14 cellular contexts compared by ENCODE assay signal in genomic region chr5:179680014-179680779, GRCh38. TPM values are rescaled to one million over a fixed set of nuclear protein-coding genes. Genes with fewer than 3 reads are reported as not detected.
A peak's percentile ranks its signal among the peaks of the same experiment; 100 is the strongest.
DNase-seq lines count a peak whose midpoint lies in the region; ATAC-seq, FAIRE-seq and TF ChIP-seq lines count a peak whose summit lies in the region.
"Had no signal": no experiment of that assay in that cellular context is flagged by ENCODE, and none has a peak within 500 bp of the region (broad histone marks: within the 10 kb centered on the region; RNA-seq: fewer than 3 reads in every experiment).

No MANE protein-coding gene starts in this region.

- DNase-seq in GF-D8 (lab: John Stamatoyannopoulos, UW), result peak; percentile 35
- DNase-seq in activated CD4-positive, alpha-beta memory T cell treated with anti-CD3 and anti-CD28 coated beads for 36 hours, result no peak
- DNase-seq in HepG2 (ENCODE audit: low spot score), result peak; percentile 98
- DNase-seq in SJCRH30, result no peak
- no peak for DNase-seq in G401 (ENCODE audit: low spot score)
- DNase-seq in GDM1 (lab: John Stamatoyannopoulos, UW), result no peak
- DNase-seq: activated gamma-delta T cell treated with Interleukin-2 at 50 U/mL for 16 hours, NCI-H446 treated with DMSO at 0.1 percent for 48 hours, sigmoid colon, testis had no signal

- H3K36me3 ChIP-seq in HepG2 (replicated peaks in 1 of 2; ENCODE audit: control insufficient read depth in 1 of 2, insufficient read depth in 2 of 2, low read length in 2 of 2) (no peaks in the 10 kb centered on the region), SJCRH30 (no peaks in the 10 kb centered on the region)
- H3K36me3 ChIP-seq: sigmoid colon had no signal

- peaks cover 24% of the 10 kb centered on the region for H3K79me2 ChIP-seq in HepG2 (ENCODE audit: insufficient read depth, low read length)

- H3K4me3 Mint-ChIP-seq in activated CD4-positive, alpha-beta memory T cell treated with anti-CD3 and anti-CD28 coated beads for 36 hours, result peak overlapping the region; percentile 94

- H3K27ac ChIP-seq in C4-2B (peak overlapping the region; percentile 100), HepG2 (ENCODE audit: extremely low read length, insufficient read depth, low read length) (peak overlapping the region; percentile 87), SJCRH30 (no peak overlapping the region)
- H3K27ac ChIP-seq: testis, VCaP had no signal

- intact Hi-C loops in activated CD4-positive, alpha-beta memory T cell treated with anti-CD3 and anti-CD28 coated beads for 36 hours (cut with micrococcal nuclease), result no loop called here
- intact Hi-C loops in HepG2 (cut with micrococcal nuclease; ENCODE audit: unreplicated experiment), result loop anchor here (1.0 kb wide), 1 partner anchor 18 kb away; the partner anchor contains the start of gene CANX

- no peaks in the 10 kb centered on the region for H3K27me3 Mint-ChIP-seq in activated CD4-positive, alpha-beta memory T cell treated with anti-CD3 and anti-CD28 coated beads for 36 hours

- no peak overlapping the region for H2AFZ ChIP-seq in HepG2 (ENCODE audit: low read length)

- H3K9me3 ChIP-seq in HepG2 (ENCODE audit: low read length), result no peaks in the 10 kb centered on the region
- H3K9me3 ChIP-seq in SJCRH30 (replicated peaks), result no peaks in the 10 kb centered on the region
- H3K9me3 ChIP-seq: sigmoid colon, testis had no signal

- TF ChIP-seq EP300 in HepG2 (IDR thresholded peaks at IDR 0.05; ENCODE audit: low read depth in 2 of 2, low read length in 2 of 2) (peak; percentile 24 to 81; a peak in 3 of 4 replicates), HepG2 (CRISPR knock-in tag; IDR thresholded peaks at IDR 0.05; ENCODE audit: borderline replicate concordance) (peak; percentile 16; the same call in 1 of the 2 replicates)

- peak overlapping the region; percentile 65 for H3K9ac ChIP-seq in HepG2 (ENCODE audit: insufficient read depth, low read depth, low read length)

- no TSS peak for BruUV-seq in HepG2 (replicated peaks; lab: Mats Ljungman, UMichigan)

- TF ChIP-seq CTCF in C4-2B (conservative IDR thresholded peaks at IDR 0.05) (no peak), HepG2 (CRISPR knock-in tag; IDR thresholded peaks at IDR 0.05) (no peak)

- 81% methylated on average over 8 of the region's 9 CpGs for WGBS in HepG2 (ENCODE audit: low lambda C conversion rate)

- H3K9me3 Mint-ChIP-seq in activated CD4-positive, alpha-beta memory T cell treated with anti-CD3 and anti-CD28 coated beads for 36 hours, result no peaks in the 10 kb centered on the region

- no peak for TF ChIP-seq RAD21 in HepG2 (CRISPR knock-in tag; IDR thresholded peaks at IDR 0.05)

- H3K4me3 ChIP-seq in HepG2 (replicated peaks in 1 of 3; ENCODE audit: insufficient read depth in 1 of 3, low read depth in 2 of 3, low read length in 3 of 3) (peak overlapping the region in 2 of 3 experiments; percentile 19 to 51; a peak in 3 of 6 replicates), SJCRH30 (no peak overlapping the region)

- H3K4me2 ChIP-seq in HepG2 (ENCODE audit: low read depth, low read length), result peak overlapping the region; percentile 76

- peak; percentile 96 for FAIRE-seq in HepG2 (lab: Jason Lieb, UNC)

- peak overlapping the region; percentile 46 for H3K27ac Mint-ChIP-seq in activated CD4-positive, alpha-beta memory T cell treated with anti-CD3 and anti-CD28 coated beads for 36 hours

- H3K4me1 ChIP-seq in HepG2 (ENCODE audit: insufficient read depth, low read length) (peaks cover 74% of the 10 kb centered on the region), SJCRH30 (no peaks in the 10 kb centered on the region; the same call in 1 of the 2 replicates)

- in situ Hi-C loops in HepG2 (cut with HindIII; ENCODE audit: extremely low pct_ligation_motif_present, low pct_unique_long_range_greater_than_20kb), result no loop called here
- in situ Hi-C loops in G401 (cut with HindIII; ENCODE audit: low sequenced_read_pairs), result no loop called here

- CTCF ChIA-PET in activated CD4-positive, alpha-beta memory T cell treated with anti-CD3 and anti-CD28 coated beads for 36 hours (lab: Charles Lee), result interaction anchor here (0.6 to 2.4 kb wide), 7 partner anchors 17 to 122 kb away, joined by 3 to 12 read pairs (median 4); no protein-coding TSS in a partner anchor
- CTCF ChIA-PET in HepG2 (lab: Yijun Ruan, JAX; ENCODE audit: low intra/inter-chr PET ratio, low total read pairs), result no interaction called here

- POLR2A ChIA-PET in activated CD4-positive, alpha-beta memory T cell treated with anti-CD3 and anti-CD28 coated beads for 36 hours (lab: Charles Lee), result interaction anchor here (1.2 to 3.7 kb wide), 6 partner anchors 11 to 129 kb away, joined by 3 to 45 read pairs (median 8); partner anchors contain the start of genes CANX, HNRNPH1 and RUFY1
- POLR2A ChIA-PET in HepG2 (lab: Yijun Ruan, JAX), result interaction anchor here (0.7 to 4.4 kb wide), 19 partner anchors 8 to 146 kb away, joined by 3 to 55 read pairs (median 5); partner anchors contain the start of genes CANX, HNRNPH1, MAML1 and RUFY1

- TF ChIP-seq POLR2A in HepG2 (IDR thresholded peaks at IDR 0.05; ENCODE audit: insufficient read depth in 1 of 2, low read depth in 2 of 2, low read length in 2 of 2), result no peak

- no peaks in the 10 kb centered on the region for H4K20me1 ChIP-seq in HepG2 (ENCODE audit: insufficient read depth, low read length)

- peak; percentile 83 for ATAC-seq in HepG2
- no peak for ATAC-seq in HG03196 (IDR thresholded peaks at IDR 0.05; ENCODE audit: unreplicated experiment)

- H3K36me3 Mint-ChIP-seq in activated CD4-positive, alpha-beta memory T cell treated with anti-CD3 and anti-CD28 coated beads for 36 hours, result peaks cover 22% of the 10 kb centered on the region

- H3K27me3 ChIP-seq in HepG2 (ENCODE audit: control insufficient read depth in 1 of 2, insufficient read depth in 2 of 2, low read length in 2 of 2), result no peaks in the 10 kb centered on the region; a peak in 1 of 5 replicates
- H3K27me3 ChIP-seq in SJCRH30, result no peaks in the 10 kb centered on the region
- H3K27me3 ChIP-seq: sigmoid colon, testis had no signal

- H3K4me1 Mint-ChIP-seq in activated CD4-positive, alpha-beta memory T cell treated with anti-CD3 and anti-CD28 coated beads for 36 hours (ENCODE audit: low read depth), result peaks cover 28% of the 10 kb centered on the region

RNA-seq across cellular contexts. Expression of gene CBY3, which starts 0.6 kb away (rescaled TPM):
- total RNA-seq in activated CD4-positive, alpha-beta memory T cell treated with anti-CD3 and anti-CD28 coated beads for 36 hours, result under 1 TPM; 0.61 to 0.67 TPM
- not detected in 2 replicates for total RNA-seq in HepG2 (2016; rRNA removed; fragmentation: Illumina TruSeq; extraction: Trizol)
- not detected in 2 replicates for total RNA-seq in HepG2 (2016; cell fraction: cytosol; rRNA removed; fragmentation: Illumina TruSeq; extraction: Trizol; ENCODE audit: low read depth)
- not detected in 2 replicates for total RNA-seq in HepG2 (2016; cell fraction: insoluble cytoplasmic fraction; rRNA removed; fragmentation: Illumina TruSeq; extraction: Trizol)
- total RNA-seq in HepG2 (2016; cell fraction: membrane; rRNA removed; fragmentation: Illumina TruSeq; extraction: Trizol), result not detected in 2 replicates
- not detected in 2 replicates for total RNA-seq in HepG2 (2016; cell fraction: nucleus; rRNA removed; fragmentation: Illumina TruSeq; extraction: Trizol)
- not detected in 2 replicates for polyA plus RNA-seq in HepG2 (2011; rRNA removed)
- not detected in 2 replicates for polyA plus RNA-seq in HepG2 (2011; cell fraction: cytosol; rRNA removed)
- polyA plus RNA-seq in HepG2 (2011; cell fraction: nucleus; rRNA removed), result not detected in 2 replicates
- polyA plus RNA-seq in HepG2 (2012), result not detected in 2 replicates
- not detected in 2 replicates for polyA plus RNA-seq in HepG2 (2016; cell fraction: cytosol; fragmentation: Illumina TruSeq; extraction: Trizol; ENCODE audit: low read depth)
- polyA plus RNA-seq in HepG2 (2016; cell fraction: insoluble cytoplasmic fraction; fragmentation: Illumina TruSeq; extraction: Trizol; ENCODE audit: low read depth), result not detected in 2 replicates
- polyA plus RNA-seq in HepG2 (2016; cell fraction: membrane; fragmentation: Illumina TruSeq; extraction: Trizol; ENCODE audit: low read depth), result not detected in 2 replicates
- not detected in 2 replicates for polyA plus RNA-seq in HepG2 (2016; cell fraction: nucleus; fragmentation: Illumina TruSeq; extraction: Trizol; ENCODE audit: insufficient read depth, low read depth)
- polyA minus RNA-seq in HepG2 (2011; rRNA and poly(A)+ RNA removed; ENCODE audit: low replicate concordance), result not detected in 2 replicates
- not detected in 2 replicates for polyA minus RNA-seq in HepG2 (2011; cell fraction: cytosol; rRNA and poly(A)+ RNA removed)
- not detected in 2 replicates for polyA minus RNA-seq in HepG2 (2011; cell fraction: nucleus; rRNA and poly(A)+ RNA removed)
- not detected in 2 replicates for total RNA-seq in SJCRH30 (2014; rRNA removed; shearing (Covaris generic))
- not detected in 2 replicates for total RNA-seq in G401 (2014; rRNA removed; shearing (Covaris generic))
- total RNA-seq: fibroblast of lung had no signal
- polyA plus RNA-seq: fibroblast of lung had no signal

RNA-seq across cellular contexts. Expression of gene CANX, which starts 18.6 kb away (rescaled TPM):
- 100 to 1,000 TPM; 531 to 534 TPM for total RNA-seq in activated CD4-positive, alpha-beta memory T cell treated with anti-CD3 and anti-CD28 coated beads for 36 hours
- 438 and 680 TPM in 2 replicates for total RNA-seq in HepG2 (2016; rRNA removed; fragmentation: Illumina TruSeq; extraction: Trizol)
- total RNA-seq in HepG2 (2016; cell fraction: cytosol; rRNA removed; fragmentation: Illumina TruSeq; extraction: Trizol; ENCODE audit: low read depth), result 100 and 107 TPM in 2 replicates
- total RNA-seq in HepG2 (2016; cell fraction: insoluble cytoplasmic fraction; rRNA removed; fragmentation: Illumina TruSeq; extraction: Trizol), result 421 and 674 TPM in 2 replicates
- 148 and 188 TPM in 2 replicates for total RNA-seq in HepG2 (2016; cell fraction: membrane; rRNA removed; fragmentation: Illumina TruSeq; extraction: Trizol)
- total RNA-seq in HepG2 (2016; cell fraction: nucleus; rRNA removed; fragmentation: Illumina TruSeq; extraction: Trizol), result 471 and 534 TPM in 2 replicates
- 477 and 480 TPM in 2 replicates for polyA plus RNA-seq in HepG2 (2011; rRNA removed)
- 184 and 191 TPM in 2 replicates for polyA plus RNA-seq in HepG2 (2011; cell fraction: cytosol; rRNA removed)
- 51.4 and 85.1 TPM in 2 replicates for polyA plus RNA-seq in HepG2 (2011; cell fraction: nucleus; rRNA removed)
- polyA plus RNA-seq in HepG2 (2012), result 598 and 627 TPM in 2 replicates
- polyA plus RNA-seq in HepG2 (2016; cell fraction: cytosol; fragmentation: Illumina TruSeq; extraction: Trizol; ENCODE audit: low read depth), result 17.9 and 20.7 TPM in 2 replicates
- polyA plus RNA-seq in HepG2 (2016; cell fraction: insoluble cytoplasmic fraction; fragmentation: Illumina TruSeq; extraction: Trizol; ENCODE audit: low read depth), result 280 and 284 TPM in 2 replicates
- 61.6 and 80.1 TPM in 2 replicates for polyA plus RNA-seq in HepG2 (2016; cell fraction: membrane; fragmentation: Illumina TruSeq; extraction: Trizol; ENCODE audit: low read depth)
- 489 and 507 TPM in 2 replicates for polyA plus RNA-seq in HepG2 (2016; cell fraction: nucleus; fragmentation: Illumina TruSeq; extraction: Trizol; ENCODE audit: insufficient read depth, low read depth)
- polyA minus RNA-seq in HepG2 (2011; rRNA and poly(A)+ RNA removed; ENCODE audit: low replicate concordance), result 2,329 and 2,779 TPM in 2 replicates
- 523 and 799 TPM in 2 replicates for polyA minus RNA-seq in HepG2 (2011; cell fraction: cytosol; rRNA and poly(A)+ RNA removed)
- 208 and 359 TPM in 2 replicates for polyA minus RNA-seq in HepG2 (2011; cell fraction: nucleus; rRNA and poly(A)+ RNA removed)
- 453 and 506 TPM in 2 replicates for total RNA-seq in SJCRH30 (2014; rRNA removed; shearing (Covaris generic))
- total RNA-seq in G401 (2014; rRNA removed; shearing (Covaris generic)), result 281 and 477 TPM in 2 replicates

RNA-seq across cellular contexts. Expression of gene MAML1, which starts 52.4 kb away (rescaled TPM):
- 10 to 100 TPM; 20.3 to 22.2 TPM for total RNA-seq in activated CD4-positive, alpha-beta memory T cell treated with anti-CD3 and anti-CD28 coated beads for 36 hours
- 10.0 and 12.1 TPM in 2 replicates for total RNA-seq in HepG2 (2016; rRNA removed; fragmentation: Illumina TruSeq; extraction: Trizol)
- total RNA-seq in HepG2 (2016; cell fraction: cytosol; rRNA removed; fragmentation: Illumina TruSeq; extraction: Trizol; ENCODE audit: low read depth), result 2.6 and 4.2 TPM in 2 replicates
- total RNA-seq in HepG2 (2016; cell fraction: insoluble cytoplasmic fraction; rRNA removed; fragmentation: Illumina TruSeq; extraction: Trizol), result 9.9 and 10.9 TPM in 2 replicates
- 7.3 and 7.7 TPM in 2 replicates for total RNA-seq in HepG2 (2016; cell fraction: membrane; rRNA removed; fragmentation: Illumina TruSeq; extraction: Trizol)
- 11.4 and 13.3 TPM in 2 replicates for total RNA-seq in HepG2 (2016; cell fraction: nucleus; rRNA removed; fragmentation: Illumina TruSeq; extraction: Trizol)
- 9.5 and 10.8 TPM in 2 replicates for polyA plus RNA-seq in HepG2 (2011; rRNA removed)
- polyA plus RNA-seq in HepG2 (2011; cell fraction: cytosol; rRNA removed), result 4.7 and 5.1 TPM in 2 replicates
- polyA plus RNA-seq in HepG2 (2011; cell fraction: nucleus; rRNA removed), result 13.9 and 19.7 TPM in 2 replicates
- polyA plus RNA-seq in HepG2 (2012), result 14.7 and 16.0 TPM in 2 replicates
- 0.51 and 0.53 TPM in 2 replicates for polyA plus RNA-seq in HepG2 (2016; cell fraction: cytosol; fragmentation: Illumina TruSeq; extraction: Trizol; ENCODE audit: low read depth)
- polyA plus RNA-seq in HepG2 (2016; cell fraction: insoluble cytoplasmic fraction; fragmentation: Illumina TruSeq; extraction: Trizol; ENCODE audit: low read depth), result 13.3 and 16.9 TPM in 2 replicates
- 3.4 and 3.7 TPM in 2 replicates for polyA plus RNA-seq in HepG2 (2016; cell fraction: membrane; fragmentation: Illumina TruSeq; extraction: Trizol; ENCODE audit: low read depth)
- polyA plus RNA-seq in HepG2 (2016; cell fraction: nucleus; fragmentation: Illumina TruSeq; extraction: Trizol; ENCODE audit: insufficient read depth, low read depth), result 17.9 and 20.0 TPM in 2 replicates
- 10.5 TPM in 2 replicates for polyA minus RNA-seq in HepG2 (2011; rRNA and poly(A)+ RNA removed; ENCODE audit: low replicate concordance)
- 7.9 and 8.1 TPM in 2 replicates for polyA minus RNA-seq in HepG2 (2011; cell fraction: cytosol; rRNA and poly(A)+ RNA removed)
- 12.1 and 12.2 TPM in 2 replicates for polyA minus RNA-seq in HepG2 (2011; cell fraction: nucleus; rRNA and poly(A)+ RNA removed)
- 25.0 and 25.1 TPM in 2 replicates for total RNA-seq in SJCRH30 (2014; rRNA removed; shearing (Covaris generic))
- 12.5 and 14.2 TPM in 2 replicates for total RNA-seq in G401 (2014; rRNA removed; shearing (Covaris generic))

RNA-seq across cellular contexts. Expression of gene HNRNPH1, which starts 56.7 kb away (rescaled TPM):
- 100 to 1,000 TPM; 604 to 611 TPM for total RNA-seq in activated CD4-positive, alpha-beta memory T cell treated with anti-CD3 and anti-CD28 coated beads for 36 hours
- total RNA-seq in HepG2 (2016; rRNA removed; fragmentation: Illumina TruSeq; extraction: Trizol), result 807 and 1,064 TPM in 2 replicates
- total RNA-seq in HepG2 (2016; cell fraction: cytosol; rRNA removed; fragmentation: Illumina TruSeq; extraction: Trizol; ENCODE audit: low read depth), result 62.0 and 74.9 TPM in 2 replicates
- 774 and 1,069 TPM in 2 replicates for total RNA-seq in HepG2 (2016; cell fraction: insoluble cytoplasmic fraction; rRNA removed; fragmentation: Illumina TruSeq; extraction: Trizol)
- total RNA-seq in HepG2 (2016; cell fraction: membrane; rRNA removed; fragmentation: Illumina TruSeq; extraction: Trizol), result 140 and 164 TPM in 2 replicates
- 1,562 and 1,725 TPM in 2 replicates for total RNA-seq in HepG2 (2016; cell fraction: nucleus; rRNA removed; fragmentation: Illumina TruSeq; extraction: Trizol)
- 329 and 382 TPM in 2 replicates for polyA plus RNA-seq in HepG2 (2011; rRNA removed)
- 90.5 and 96.7 TPM in 2 replicates for polyA plus RNA-seq in HepG2 (2011; cell fraction: cytosol; rRNA removed)
- polyA plus RNA-seq in HepG2 (2011; cell fraction: nucleus; rRNA removed), result 1,180 and 1,349 TPM in 2 replicates
- polyA plus RNA-seq in HepG2 (2012), result 483 and 590 TPM in 2 replicates
- 35.6 TPM in 2 replicates for polyA plus RNA-seq in HepG2 (2016; cell fraction: cytosol; fragmentation: Illumina TruSeq; extraction: Trizol; ENCODE audit: low read depth)
- 527 and 548 TPM in 2 replicates for polyA plus RNA-seq in HepG2 (2016; cell fraction: insoluble cytoplasmic fraction; fragmentation: Illumina TruSeq; extraction: Trizol; ENCODE audit: low read depth)
- 79.3 and 80.3 TPM in 2 replicates for polyA plus RNA-seq in HepG2 (2016; cell fraction: membrane; fragmentation: Illumina TruSeq; extraction: Trizol; ENCODE audit: low read depth)
- 2,398 and 2,412 TPM in 2 replicates for polyA plus RNA-seq in HepG2 (2016; cell fraction: nucleus; fragmentation: Illumina TruSeq; extraction: Trizol; ENCODE audit: insufficient read depth, low read depth)
- 416 and 431 TPM in 2 replicates for polyA minus RNA-seq in HepG2 (2011; rRNA and poly(A)+ RNA removed; ENCODE audit: low replicate concordance)
- polyA minus RNA-seq in HepG2 (2011; cell fraction: cytosol; rRNA and poly(A)+ RNA removed), result 259 and 342 TPM in 2 replicates
- polyA minus RNA-seq in HepG2 (2011; cell fraction: nucleus; rRNA and poly(A)+ RNA removed), result 3,243 and 3,756 TPM in 2 replicates
- total RNA-seq in SJCRH30 (2014; rRNA removed; shearing (Covaris generic)), result 828 and 1,009 TPM in 2 replicates
- total RNA-seq in G401 (2014; rRNA removed; shearing (Covaris generic)), result 55.8 and 108 TPM in 2 replicates

Comparison
In these comparisons a context has a peak if more than half of its experiments do, and no peak if none do; other contexts are left out.
1. DNase-seq: peak in GF-D8 (single experiment) and HepG2 (single experiment); none in activated CD4-positive, alpha-beta memory T cell treated with anti-CD3 and anti-CD28 coated beads for 36 hours (single experiment), SJCRH30 (0 of 2), G401 (single experiment) and GDM1 (single experiment).